Comparison of ENCODE assay signal across 28 cellular contexts in the genomic region with DNA sequence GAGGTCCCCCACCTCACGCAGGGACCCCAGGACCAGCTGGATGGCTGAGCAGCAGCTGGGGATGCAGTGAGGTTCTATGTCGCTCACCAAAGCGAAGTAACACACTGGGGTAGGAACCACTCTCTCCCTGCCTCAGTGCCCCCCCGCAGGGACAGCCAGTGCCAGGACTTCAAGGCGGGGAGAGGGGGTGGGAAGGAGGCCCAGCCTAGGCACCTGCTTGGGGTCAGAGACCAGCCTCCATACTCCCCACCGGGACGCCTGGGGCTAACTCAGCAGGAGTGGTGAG.
"Had no signal": no experiment of that assay in that cellular context is flagged by ENCODE, and none has a peak within 500 bp of the region (broad histone marks: within the 10 kb centered on the region; RNA-seq: fewer than 3 reads in every experiment).

No MANE protein-coding gene starts in this region.

- H3K4me2 ChIP-seq: neural progenitor cell had no signal

- ATAC-seq: activated CD8-positive, alpha-beta T cell treated with anti-CD3 and anti-CD28 coated beads for 36 hours; activated naive CD8-positive, alpha-beta T cell treated with anti-CD3 and anti-CD28 coated beads, Interleukin-2, amount 50 U/mL, for 24 hours; esophagus mucosa; heart left ventricle; left lung; natural killer cell; sciatic nerve had no signal

- DNase-seq: activated B cell treated with CpG ODN at 0.5 μM for 24 hours; activated CD4-positive, alpha-beta T cell treated with anti-CD3 and anti-CD28 coated beads, Interleukin-2, amount 50 U/mL, for 1 hour; activated CD8-positive, alpha-beta T cell treated with anti-CD3 and anti-CD28 coated beads for 36 hours; activated naive CD8-positive, alpha-beta T cell treated with anti-CD3 and anti-CD28 coated beads, Interleukin-2, amount 50 U/mL, for 24 hours; activated T-cell treated with anti-CD3 and anti-CD28 coated beads, Interleukin-2, amount 50 U/mL, for 48 hours; cerebellar nuclear complex; colonic mucosa; dorsolateral prefrontal cortex; foreskin fibroblast; hypothalamus; mesendoderm; natural killer cell; ovary; stimulated activated CD4-positive, alpha-beta T cell treated with anti-CD3 and anti-CD28 coated beads, Interleukin-12 subunit alpha, Interleukin-12 subunit beta, amount 100 ng/mL, for 4 hours; stimulated activated CD4-positive, alpha-beta T cell treated with anti-CD3 and anti-CD28 coated beads, Interleukin-4, amount 100 ng/mL, for 1 hour; T-helper 1 cell had no signal

- H3K9me3 Mint-ChIP-seq: activated B cell treated with CpG ODN at 0.5 μM for 24 hours; activated CD8-positive, alpha-beta T cell treated with anti-CD3 and anti-CD28 coated beads for 36 hours; activated naive CD4-positive, alpha-beta T cell treated with anti-CD3 and anti-CD28 coated beads, Interleukin-2, amount 50 U/mL, for 24 hours; activated naive CD8-positive, alpha-beta T cell treated with anti-CD3 and anti-CD28 coated beads, Interleukin-2, amount 50 U/mL, for 24 hours; activated T-helper 2 cell treated with anti-CD3 and anti-CD28 coated beads, Interferon-gamma antibody, Interleukin-2, Interleukin-4, amounts not matched to agents 10 μg/mL and 5 μg/mL and 100 μg/mL, durations not matched to agents 14 hours and 24 hours and 36 hours; natural killer cell; neural progenitor cell; T-helper 2 cell treated with Interferon-gamma antibody and Interleukin-4, amounts not matched to agents 5 μg/mL and 100 μg/mL, for 36 hours had no signal

- H3K4me3 Mint-ChIP-seq: activated B cell treated with CpG ODN at 0.5 μM for 24 hours; activated CD8-positive, alpha-beta T cell treated with anti-CD3 and anti-CD28 coated beads for 36 hours; activated naive CD4-positive, alpha-beta T cell treated with anti-CD3 and anti-CD28 coated beads, Interleukin-2, amount 50 U/mL, for 24 hours; activated naive CD8-positive, alpha-beta T cell treated with anti-CD3 and anti-CD28 coated beads, Interleukin-2, amount 50 U/mL, for 24 hours; natural killer cell; neural progenitor cell; T-helper 2 cell treated with Interferon-gamma antibody and Interleukin-4, amounts not matched to agents 5 μg/mL and 100 μg/mL, for 36 hours had no signal

- H3K4me3 ChIP-seq: colonic mucosa, dorsolateral prefrontal cortex, heart left ventricle, left lung, lung, neural progenitor cell, ovary, skin epidermis, tibial nerve had no signal

- H3K27ac ChIP-seq: colonic mucosa, neural progenitor cell, ovary had no signal

- H3K9ac ChIP-seq: neural progenitor cell had no signal

- H2AFZ ChIP-seq: neural progenitor cell had no signal

- H3K4me1 ChIP-seq: neural progenitor cell had no signal

- H3K9me3 ChIP-seq: colonic mucosa, heart left ventricle, left lung, ovary, tibial nerve had no signal

- H3K27me3 Mint-ChIP-seq: activated B cell treated with CpG ODN at 0.5 μM for 24 hours; activated CD8-positive, alpha-beta T cell treated with anti-CD3 and anti-CD28 coated beads for 36 hours; activated naive CD4-positive, alpha-beta T cell treated with anti-CD3 and anti-CD28 coated beads, Interleukin-2, amount 50 U/mL, for 24 hours; activated naive CD8-positive, alpha-beta T cell treated with anti-CD3 and anti-CD28 coated beads, Interleukin-2, amount 50 U/mL, for 24 hours; progenitor cell of endocrine pancreas had no signal

- H3K36me3 ChIP-seq: neural progenitor cell, ovary had no signal

- H3K36me3 Mint-ChIP-seq: activated naive CD4-positive, alpha-beta T cell treated with anti-CD3 and anti-CD28 coated beads, Interleukin-2, amount 50 U/mL, for 24 hours; natural killer cell had no signal

- H3K27ac Mint-ChIP-seq: activated B cell treated with CpG ODN at 0.5 μM for 24 hours; activated CD8-positive, alpha-beta T cell treated with anti-CD3 and anti-CD28 coated beads for 36 hours; activated naive CD4-positive, alpha-beta T cell treated with anti-CD3 and anti-CD28 coated beads, Interleukin-2, amount 50 U/mL, for 24 hours; activated naive CD8-positive, alpha-beta T cell treated with anti-CD3 and anti-CD28 coated beads, Interleukin-2, amount 50 U/mL, for 24 hours; activated T-helper 2 cell treated with anti-CD3 and anti-CD28 coated beads, Interferon-gamma antibody, Interleukin-2, Interleukin-4, amounts not matched to agents 10 μg/mL and 5 μg/mL and 100 μg/mL, durations not matched to agents 14 hours and 24 hours and 36 hours; neural progenitor cell; progenitor cell of endocrine pancreas; T-helper 2 cell treated with Interferon-gamma antibody and Interleukin-4, amounts not matched to agents 5 μg/mL and 100 μg/mL, for 36 hours had no signal

- H3K27me3 ChIP-seq: colonic mucosa, dorsolateral prefrontal cortex, heart left ventricle, left lung, neural progenitor cell, ovary, tibial nerve had no signal
